ENCODE assay signal across 24 cellular contexts in the genomic region with DNA sequence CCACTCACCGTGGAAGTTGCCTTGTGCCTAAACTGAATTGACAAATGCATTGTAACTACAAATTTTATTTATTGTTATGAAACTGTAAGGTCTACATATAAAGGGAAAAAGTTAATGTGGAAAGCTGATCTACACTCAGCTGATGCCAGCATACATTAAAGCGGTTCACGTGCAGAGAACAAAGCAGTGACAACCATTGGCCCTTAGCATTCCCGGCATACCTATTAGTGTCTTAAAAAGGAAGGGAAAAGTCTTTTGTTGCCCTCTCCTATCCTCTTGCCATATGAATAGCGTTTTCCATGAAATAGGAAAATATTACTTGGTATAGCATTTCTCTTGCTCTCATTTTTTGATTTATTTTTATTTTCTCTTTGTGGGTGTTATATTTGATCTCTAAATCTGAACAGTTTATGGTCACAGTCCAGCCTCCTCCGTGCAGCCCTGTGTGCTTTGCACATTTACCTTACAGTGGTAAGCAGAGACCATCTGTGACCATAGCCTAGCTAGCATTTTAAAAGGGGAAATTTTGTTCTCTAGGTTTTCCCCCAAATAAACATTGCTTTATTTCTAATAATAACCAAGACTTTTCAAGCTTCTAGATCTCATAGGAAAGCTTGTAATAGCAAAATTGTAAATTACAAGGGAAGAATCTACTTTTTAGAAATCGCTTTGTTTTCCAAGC.
DNase-seq lines count a peak whose midpoint lies in the region; ATAC-seq, FAIRE-seq and TF ChIP-seq lines count a peak whose summit lies in the region.
"Had no signal": no experiment of that assay in that cellular context is flagged by ENCODE, and none has a peak within 500 bp of the region (broad histone marks: within the 10 kb centered on the region; RNA-seq: fewer than 3 reads in every experiment).

No MANE protein-coding gene starts in this region.

- in situ Hi-C loops in GM12878 (cut with MboI): no loop called here

- FAIRE-seq in GM12878 (lab: Jason Lieb, UNC): no peak
- FAIRE-seq: HepG2, pancreas, small intestine had no signal

- RAD21 ChIA-PET in GM12878 (lab: Charles Lee; ENCODE audit: unreplicated experiment): interaction anchor here (0.8 to 2.2 kb wide), 6 partner anchors 14 to 241 kb away, joined by 4 to 13 read pairs (median 8); no protein-coding TSS in a partner anchor

- H3K4me3 ChIP-seq in Caco-2 (ENCODE audit: low read depth, low read length) (no peak overlapping the region), HL-60 (replicated peaks; ENCODE audit: insufficient read depth, low read length) (no peak overlapping the region), GM12878 (no peak overlapping the region)
- no peak overlapping the region for H3K4me3 ChIP-seq in CD4-positive, alpha-beta memory T cell (ENCODE audit: low read length in 2 of 2)
- H3K4me3 ChIP-seq: dorsolateral prefrontal cortex, left ventricle myocardium inferior, pancreas, tibial nerve had no signal

- H3K9me3 Mint-ChIP-seq in Caco-2 (ENCODE audit: unreplicated experiment) (no peaks in the 10 kb centered on the region), nephron progenitor cell (peaks cover 4% of the 10 kb centered on the region)
- H3K9me3 Mint-ChIP-seq in activated naive CD4-positive, alpha-beta T cell treated with anti-CD3 and anti-CD28 coated beads, Interleukin-2, amount 50 U/mL, for 72 hours: peaks cover 5 to 10% of the 10 kb centered on the region in 2 donors
- peaks cover 0 to 13% (median 3%) of the 10 kb centered on the region in 8 donors for H3K9me3 Mint-ChIP-seq in CD4-positive, alpha-beta memory T cell
- H3K9me3 Mint-ChIP-seq: activated CD4-positive, alpha-beta T cell treated with anti-CD3 and anti-CD28 coated beads, Interleukin-2, amount 10 ng/mL, durations not matched to agents 24 days and 14 days; natural killer cell had no signal

- H3K4me3 Mint-ChIP-seq in Caco-2 (ENCODE audit: unreplicated experiment) (no peak overlapping the region), nephron progenitor cell (no peak overlapping the region)
- H3K4me3 Mint-ChIP-seq in CD4-positive, alpha-beta memory T cell: no peak overlapping the region
- H3K4me3 Mint-ChIP-seq: activated CD4-positive, alpha-beta T cell treated with anti-CD3 and anti-CD28 coated beads, Interleukin-2, amount 10 ng/mL, durations not matched to agents 24 days and 14 days; activated T-cell treated with anti-CD3 and anti-CD28 coated beads, Interleukin-2, amount 50 U/mL, for 24 hours; natural killer cell had no signal

- H3K9ac ChIP-seq in GM12878 (ENCODE audit: control insufficient read depth, insufficient read depth, low read length): no peak overlapping the region

- POLR2A ChIA-PET in Caco-2 (lab: Charles Lee): no interaction called here
- POLR2A ChIA-PET in GM12878 (lab: Charles Lee): interaction anchor here (0.7 to 5.5 kb wide), 2 partner anchors 14 to 18 kb away, joined by 3 to 40 read pairs; no protein-coding TSS in a partner anchor
- POLR2A ChIA-PET in CD4-positive, alpha-beta memory T cell (lab: Charles Lee; ENCODE audit: partially characterized antibody): no interaction called here

- H3K9me3 ChIP-seq in Caco-2 (no peaks in the 10 kb centered on the region), GM12878 (replicated peaks; ENCODE audit: control insufficient read depth, insufficient read depth, low read length) (no peaks in the 10 kb centered on the region)
- no peaks in the 10 kb centered on the region for H3K9me3 ChIP-seq in CD4-positive, alpha-beta memory T cell (ENCODE audit: control insufficient read depth in 1 of 2, low read length in 2 of 2)
- H3K9me3 ChIP-seq: left ventricle myocardium inferior, pancreas, tibial nerve had no signal

- no peak for TF ChIP-seq RAD21 in GM12878 (IDR thresholded peaks at IDR 0.05; ENCODE audit: insufficient read depth, low read depth, low read length)

- CTCF ChIA-PET in Caco-2 (lab: Charles Lee) (no interaction called here), GM12878 (lab: Yijun Ruan, JAX) (interaction anchor here (0.7 to 2.2 kb wide), 9 partner anchors 9 to 241 kb away, joined by 3 to 13 read pairs (median 5); no protein-coding TSS in a partner anchor)
- CTCF ChIA-PET in CD4-positive, alpha-beta memory T cell (lab: Charles Lee; ENCODE audit: partially characterized antibody): interaction anchor here (0.6 to 1.9 kb wide), 2 partner anchors 14 to 20 kb away, joined by 3 to 6 read pairs; no protein-coding TSS in a partner anchor

- H3K4me2 ChIP-seq in GM12878 (ENCODE audit: control insufficient read depth, insufficient read depth): no peak overlapping the region

- H3K79me2 ChIP-seq in GM12878 (ENCODE audit: control insufficient read depth, insufficient read depth, low read length): no peaks in the 10 kb centered on the region

- BruUV-seq in Caco-2 (replicated peaks; lab: Mats Ljungman, UMichigan): TSS peak; percentile 27
- no TSS peak for BruUV-seq in GM12878 (replicated peaks; lab: Mats Ljungman, UMichigan)

- H2AFZ ChIP-seq in GM12878 (ENCODE audit: control insufficient read depth, low read depth, low read length): no peak overlapping the region

- no peak for DNase-seq in Caco-2
- no peak for DNase-seq in HL-60 (ENCODE audit: low read depth in 1 of 2, low spot score in 1 of 2)
- no peak for DNase-seq in GM12878 (ENCODE audit: low read depth, low spot score)
- no peak for DNase-seq in nephron progenitor cell
- DNase-seq in activated naive CD4-positive, alpha-beta T cell treated with anti-CD3 and anti-CD28 coated beads, Interleukin-2, amount 50 U/mL, for 72 hours (ENCODE audit: low spot score in 2 of 2): no peak
- no peak for DNase-seq in CD4-positive, alpha-beta memory T cell
- no peak for DNase-seq in NOMO-1 (lab: John Stamatoyannopoulos, UW; ENCODE audit: unreplicated experiment in 2 of 2)
- DNase-seq: ACHN; activated CD4-positive, alpha-beta T cell treated with anti-CD3 and anti-CD28 coated beads, Interleukin-2, amount 10 ng/mL, durations not matched to agents 24 days and 14 days; activated T-cell treated with anti-CD3 and anti-CD28 coated beads, Interleukin-2, amount 50 U/mL, for 24 hours; COR-L47; DMS79 treated with DMSO at 0.1 percent for 48 hours; dorsolateral prefrontal cortex; left ventricle myocardium inferior; natural killer cell; NCI-H2081; NCI-H2227 treated with DMSO at 0.1 percent for 48 hours; OCI-M1; pancreas; small intestine; stimulated activated CD4-positive, alpha-beta T cell treated with anti-CD3 and anti-CD28 coated beads, Interleukin-1b, Interleukin-23, amount 100 ng/mL, for 48 hours had no signal

- ATAC-seq in GM12878: peak; percentile 26
- ATAC-seq in activated naive CD4-positive, alpha-beta T cell treated with anti-CD3 and anti-CD28 coated beads, Interleukin-2, amount 50 U/mL, for 72 hours: no peak
- ATAC-seq: HepG2, natural killer cell, pancreas, SK-N-SH treated with all-trans-retinoic acid at 6 μM for 48 hours had no signal

- peak overlapping the region; percentile 93 for H3K27ac ChIP-seq in HL-60 (replicated peaks)
- no peak overlapping the region; the same call in 1 of the 2 replicates for H3K27ac ChIP-seq in GM12878 (ENCODE audit: control insufficient read depth, insufficient read depth)
- H3K27ac ChIP-seq in CD4-positive, alpha-beta memory T cell (ENCODE audit: low read depth, low read length): no peak overlapping the region
- H3K27ac ChIP-seq: left ventricle myocardium inferior, pancreas, tibial nerve had no signal

- intact Hi-C loops in Caco-2 (cut with micrococcal nuclease; ENCODE audit: unreplicated experiment) (no loop called here), GM12878 (cut with micrococcal nuclease; ENCODE audit: unreplicated experiment) (loop anchor here (2.0 kb wide), 1 partner anchor 14 kb away; no protein-coding TSS in a partner anchor)
- intact Hi-C loops in CD4-positive, alpha-beta memory T cell (cut with micrococcal nuclease): no loop called here

- H3K4me1 Mint-ChIP-seq in Caco-2 (ENCODE audit: low read depth, unreplicated experiment): no peaks in the 10 kb centered on the region
- H3K4me1 Mint-ChIP-seq in nephron progenitor cell: peaks cover 14% of the 10 kb centered on the region
- peaks cover 0 to 3% (median 0%) of the 10 kb centered on the region in 4 donors for H3K4me1 Mint-ChIP-seq in CD4-positive, alpha-beta memory T cell

- WGBS in GM12878 (ENCODE audit: insufficient coverage, insufficient replicate concordance, low lambda C conversion rate, missing lambda C conversion rate): 67% methylated on average over 7 of the region's 7 CpGs

- no peaks in the 10 kb centered on the region for H3K36me3 ChIP-seq in Caco-2 (ENCODE audit: control insufficient read depth, insufficient read depth, low read length)
- H3K36me3 ChIP-seq in GM12878 (ENCODE audit: control insufficient read depth in 2 of 2, insufficient read depth in 2 of 2, low read length in 1 of 2): peaks cover 6 to 9% of the 10 kb centered on the region in 2 experiments
- peaks cover 6% of the 10 kb centered on the region for H3K36me3 ChIP-seq in CD4-positive, alpha-beta memory T cell (ENCODE audit: insufficient read depth, low read length)
- H3K36me3 ChIP-seq: pancreas had no signal

- TF ChIP-seq CTCF in Caco-2 (IDR thresholded peaks at IDR 0.05; ENCODE audit: insufficient read depth in 1 of 2, low read depth in 1 of 2, low read length in 1 of 2, severe bottlenecking in 1 of 2, unreplicated experiment in 1 of 2) (no peak), HL-60 (IDR thresholded peaks at IDR 0.05; ENCODE audit: insufficient read depth, low read length) (no peak), GM12878 (IDR thresholded peaks at IDR 0.05 in 2 of 3, conservative IDR thresholded peaks at IDR 0.05 in 1 of 3; ENCODE audit: control insufficient read depth in 2 of 3, extremely low read depth in 1 of 3, insufficient read depth in 1 of 3, low read depth in 3 of 3, low read length in 3 of 3) (no peak), nephron progenitor cell (IDR thresholded peaks at IDR 0.05) (no peak)

- no peak for TF ChIP-seq POLR2A in GM12878 (IDR thresholded peaks at IDR 0.05; ENCODE audit: low read depth, low read length)

- H4K20me1 ChIP-seq in GM12878 (ENCODE audit: control insufficient read depth, insufficient read depth): no peaks in the 10 kb centered on the region

- H3K4me1 ChIP-seq in Caco-2 (no peaks in the 10 kb centered on the region), GM12878 (ENCODE audit: control insufficient read depth, insufficient read depth, low read length) (peaks cover 52% of the 10 kb centered on the region)
- H3K4me1 ChIP-seq in CD4-positive, alpha-beta memory T cell (ENCODE audit: insufficient read depth, low read length): no peaks in the 10 kb centered on the region
- H3K4me1 ChIP-seq: pancreas, tibial nerve had no signal

- H3K27me3 Mint-ChIP-seq in Caco-2 (ENCODE audit: insufficient read depth, unreplicated experiment) (no peaks in the 10 kb centered on the region), nephron progenitor cell (ENCODE audit: low read depth, poor library complexity) (peaks cover 4% of the 10 kb centered on the region)
- no peaks in the 10 kb centered on the region for H3K27me3 Mint-ChIP-seq in CD4-positive, alpha-beta memory T cell
- H3K27me3 Mint-ChIP-seq: activated CD4-positive, alpha-beta T cell treated with anti-CD3 and anti-CD28 coated beads, Interleukin-2, amount 10 ng/mL, durations not matched to agents 24 days and 14 days; activated T-cell treated with anti-CD3 and anti-CD28 coated beads, Interleukin-2, amount 50 U/mL, for 24 hours had no signal

- SMC1A ChIA-PET in GM12878 (lab: Charles Lee; ENCODE audit: uncharacterized antibody, unreplicated experiment): interaction anchor here (0.6 to 7.0 kb wide), 7 partner anchors 11 to 184 kb away, joined by 4 to 54 read pairs (median 6); no protein-coding TSS in a partner anchor

- no peak for TF ChIP-seq EP300 in GM12878 (IDR thresholded peaks at IDR 0.05; ENCODE audit: borderline replicate concordance in 1 of 2, control insufficient read depth in 1 of 2, low read depth in 2 of 2, low read length in 2 of 2)

- H3K36me3 Mint-ChIP-seq in Caco-2 (ENCODE audit: insufficient read depth, unreplicated experiment) (peaks cover 41% of the 10 kb centered on the region), nephron progenitor cell (ENCODE audit: low read depth) (peaks cover 85% of the 10 kb centered on the region)
- H3K36me3 Mint-ChIP-seq in activated naive CD4-positive, alpha-beta T cell treated with anti-CD3 and anti-CD28 coated beads, Interleukin-2, amount 50 U/mL, for 72 hours: peaks cover 27 to 33% of the 10 kb centered on the region in 2 donors
- peaks cover 76 to 82% of the 10 kb centered on the region in 2 donors for H3K36me3 Mint-ChIP-seq in CD4-positive, alpha-beta memory T cell

- no peak overlapping the region for H3K27ac Mint-ChIP-seq in Caco-2 (ENCODE audit: unreplicated experiment)
- H3K27ac Mint-ChIP-seq in nephron progenitor cell: peak overlapping the region; percentile 94
- H3K27ac Mint-ChIP-seq in activated naive CD4-positive, alpha-beta T cell treated with anti-CD3 and anti-CD28 coated beads, Interleukin-2, amount 50 U/mL, for 72 hours: no peak overlapping the region
- H3K27ac Mint-ChIP-seq in CD4-positive, alpha-beta memory T cell: no peak overlapping the region
- H3K27ac Mint-ChIP-seq: activated CD4-positive, alpha-beta T cell treated with anti-CD3 and anti-CD28 coated beads, Interleukin-2, amount 10 ng/mL, durations not matched to agents 24 days and 14 days; activated T-cell treated with anti-CD3 and anti-CD28 coated beads, Interleukin-2, amount 50 U/mL, for 24 hours; natural killer cell had no signal

- no peaks in the 10 kb centered on the region for H3K27me3 ChIP-seq in Caco-2 (replicated peaks; ENCODE audit: control insufficient read depth, insufficient read depth, low read length)
- H3K27me3 ChIP-seq in HL-60 (ENCODE audit: insufficient read depth, poor library complexity, severe bottlenecking): no peaks in the 10 kb centered on the region
- H3K27me3 ChIP-seq in GM12878 (replicated peaks in 1 of 2; ENCODE audit: control insufficient read depth in 2 of 2, insufficient read depth in 2 of 2, low read length in 1 of 2): no peaks in the 10 kb centered on the region
- no peaks in the 10 kb centered on the region for H3K27me3 ChIP-seq in CD4-positive, alpha-beta memory T cell (ENCODE audit: insufficient read depth, low read length)
- H3K27me3 ChIP-seq: dorsolateral prefrontal cortex, pancreas, tibial nerve had no signal
